In genomic region chr22:39318507-39319283, GRCh38 we compare ENCODE assay signal across 8 cellular contexts. TPM values are rescaled to one million over a fixed set of nuclear protein-coding genes. Genes with fewer than 3 reads are reported as not detected.
DNase-seq lines count a peak whose midpoint lies in the region; ATAC-seq and TF ChIP-seq lines count a peak whose summit lies in the region.

No MANE protein-coding gene starts in this region.

- H3K9me3 ChIP-seq in HUES64 (ENCODE audit: insufficient read depth, low read depth, low read length) (no peaks in the 10 kb centered on the region), right atrium auricular region (no peaks in the 10 kb centered on the region), gastrocnemius medialis (no peaks in the 10 kb centered on the region)

- no peak for TF ChIP-seq CTCF in right atrium auricular region (IDR thresholded peaks at IDR 0.05)
- no peak for TF ChIP-seq CTCF in gastrocnemius medialis (IDR thresholded peaks at IDR 0.05 in 4 of 5, conservative IDR thresholded peaks at IDR 0.05 in 1 of 5)

- no peaks in the 10 kb centered on the region for H3K27me3 Mint-ChIP-seq in activated naive CD4-positive, alpha-beta T cell treated with anti-CD3 and anti-CD28 coated beads, Interleukin-2, amount 50 U/mL, for 24 hours

- H3K27me3 ChIP-seq in HUES64 (ENCODE audit: insufficient read depth, low read length) (no peaks in the 10 kb centered on the region), right atrium auricular region (no peaks in the 10 kb centered on the region), gastrocnemius medialis (no peaks in the 10 kb centered on the region)

- peak; percentile 14 to 20 for ATAC-seq in gastrocnemius medialis

- H3K4me1 ChIP-seq in HUES64 (ENCODE audit: insufficient read depth, low read length) (peaks cover 12% of the 10 kb centered on the region; the same call in 1 of the 2 replicates), right atrium auricular region (peaks cover 0 to 52% of the 10 kb centered on the region in 2 donors), gastrocnemius medialis (peaks cover 50 to 51% of the 10 kb centered on the region in 2 donors)

- H3K27ac Mint-ChIP-seq in activated naive CD4-positive, alpha-beta T cell treated with anti-CD3 and anti-CD28 coated beads, Interleukin-2, amount 50 U/mL, for 24 hours = peak overlapping the region; percentile 100

- peaks cover 38% of the 10 kb centered on the region for H3K36me3 Mint-ChIP-seq in activated naive CD4-positive, alpha-beta T cell treated with anti-CD3 and anti-CD28 coated beads, Interleukin-2, amount 50 U/mL, for 24 hours

- H3K9ac ChIP-seq in HUES64 (ENCODE audit: low read depth, low read length) = peak overlapping the region; percentile 100

- in situ Hi-C loops in gastrocnemius medialis (cut with MboI; ENCODE audit: low sequenced_read_pairs in 4 of 4) = loop anchor here in 2 of 4 donors (5.0 to 25.0 kb wide), 2 partner anchors 81 to 194 kb away; partner anchors contain the start of genes ATF4 (in 1 of the 2) and MIEF1 (in 1 of the 2)

- H3K36me3 ChIP-seq in HUES64 (ENCODE audit: insufficient read depth, low read length) (peaks cover 53% of the 10 kb centered on the region), right atrium auricular region (peaks cover 47% of the 10 kb centered on the region), gastrocnemius medialis (peaks cover 4 to 44% of the 10 kb centered on the region in 2 donors)

- H3K4me1 Mint-ChIP-seq in activated naive CD4-positive, alpha-beta T cell treated with anti-CD3 and anti-CD28 coated beads, Interleukin-2, amount 50 U/mL, for 24 hours = peaks cover 36% of the 10 kb centered on the region

- H3K4me3 Mint-ChIP-seq in activated naive CD4-positive, alpha-beta T cell treated with anti-CD3 and anti-CD28 coated beads, Interleukin-2, amount 50 U/mL, for 24 hours = peak overlapping the region; percentile 100

- WGBS in HUES64 = 2% methylated on average over 23 of the region's 26 CpGs

- TF ChIP-seq POLR2A in gastrocnemius medialis (IDR thresholded peaks at IDR 0.05) = no peak

- peak; percentile 55 for DNase-seq in DMS 273 (lab: John Stamatoyannopoulos, UW; ENCODE audit: unreplicated experiment)
- DNase-seq in DMS 273 treated with DMSO at 0.1 percent for 48 hours (lab: John Stamatoyannopoulos, UW) = no peak
- DNase-seq in right atrium auricular region (ENCODE audit: low spot score) = no peak
- DNase-seq in gastrocnemius medialis = no peak
- DNase-seq in GM19238 (ENCODE audit: insufficient read length, low spot score) = no peak
- DNase-seq in NCI-H2196 treated with DMSO at 0.1 percent for 48 hours (lab: John Stamatoyannopoulos, UW; ENCODE audit: unreplicated experiment) = no peak

- H3K9me3 Mint-ChIP-seq in activated naive CD4-positive, alpha-beta T cell treated with anti-CD3 and anti-CD28 coated beads, Interleukin-2, amount 50 U/mL, for 24 hours = no peaks in the 10 kb centered on the region

- intact Hi-C loops in gastrocnemius medialis (cut with DNase I; ENCODE audit: low total_unique reads) = loop anchor here (1.0 to 2.0 kb wide), 7 partner anchors 17 to 446 kb away; partner anchors contain the start of genes CBX6, CBX7, RPS19BP1 and SYNGR1

- H3K27ac ChIP-seq in HUES64 (ENCODE audit: low read depth, low read length) = peak overlapping the region; percentile 99
- H3K27ac ChIP-seq in right atrium auricular region = peak overlapping the region; percentile 97 to 99
- H3K27ac ChIP-seq in gastrocnemius medialis = peak overlapping the region; percentile 86 to 98 (median 91)

- H3K4me3 ChIP-seq in HUES64 (ENCODE audit: low read length) = peak overlapping the region; percentile 92
- peak overlapping the region; percentile 65 to 72 for H3K4me3 ChIP-seq in right atrium auricular region
- peak overlapping the region; percentile 65 to 91 (median 84) for H3K4me3 ChIP-seq in gastrocnemius medialis

RNA-seq across cellular contexts. Expression of gene RPL3, which starts 0.7 kb away (rescaled TPM):
- polyA plus RNA-seq in HUES64 (2013, experiment 1 of 2) = 2,333 TPM
- polyA plus RNA-seq in HUES64 (2013, experiment 2 of 2) = 2,549 TPM
- total RNA-seq in right atrium auricular region (1,000 to 10,000 TPM in 1 of 2 donors, 100 to 1,000 TPM in 1; 440 to 1,190 TPM), gastrocnemius medialis (100 to 1,000 TPM; 261 to 680 (median 391) TPM)

RNA-seq across cellular contexts. Expression of gene SYNGR1, which starts 31.1 kb away (rescaled TPM):
- polyA plus RNA-seq in HUES64 (2013, experiment 1 of 2) = 12.3 TPM
- 13.8 TPM for polyA plus RNA-seq in HUES64 (2013, experiment 2 of 2)
- 10 to 100 TPM; 29.4 to 29.5 TPM for total RNA-seq in right atrium auricular region
- 10 to 100 TPM in 2 of 4 donors, 1 to 10 TPM in 2; 2.8 to 17.2 (median 9.7) TPM for total RNA-seq in gastrocnemius medialis
